Comparison of ENCODE assay signal across 8 cellular contexts in genomic region chr11:67271548-67272284, GRCh38.
DNase-seq lines count a peak whose midpoint lies in the region; ATAC-seq and TF ChIP-seq lines count a peak whose summit lies in the region.

No MANE protein-coding gene starts in this region.

- peak overlapping the region; percentile 99 to 100 (median 100) for H3K4me2 ChIP-seq in BLaER1 treated with 17β-estradiol and CSF1 and Interleukin-3, amounts not matched to agents 10 nM and 100 nM

- peak; percentile 7 for TF ChIP-seq POLR2A in NB4 (IDR thresholded peaks at IDR 0.05; ENCODE audit: extremely low read depth, insufficient read length)

- ATAC-seq in HG03045 (IDR thresholded peaks at IDR 0.05; ENCODE audit: unreplicated experiment) = no peak

- H3K36me3 ChIP-seq in BLaER1 treated with 17β-estradiol and CSF1 and Interleukin-3, amounts not matched to agents 10 nM and 100 nM = peaks cover 66 to 98% (median 88%) of the 10 kb centered on the region in 11 experiments
- H3K36me3 ChIP-seq in muscle layer of duodenum (ENCODE audit: control insufficient read depth in 1 of 2, insufficient read depth in 2 of 2, low read length in 2 of 2) = no peaks in the 10 kb centered on the region

- DNase-seq in NB4 (ENCODE audit: low read depth) (peak; percentile 99), ACHN (no peak), NCI-H146 (lab: John Stamatoyannopoulos, UW) (no peak), nephron progenitor cell (no peak)
- peak; percentile 72 for DNase-seq in activated naive CD4-positive, alpha-beta T cell treated with anti-CD3 and anti-CD28 coated beads, Interleukin-2, amount 10 ng/mL, durations not matched to agents 7 days and 5 days

- peak overlapping the region; percentile 98 for H3K27ac Mint-ChIP-seq in activated naive CD4-positive, alpha-beta T cell treated with anti-CD3 and anti-CD28 coated beads, Interleukin-2, amount 10 ng/mL, durations not matched to agents 7 days and 5 days
- no peak overlapping the region for H3K27ac Mint-ChIP-seq in nephron progenitor cell

- H3K27ac ChIP-seq in BLaER1 treated with 17β-estradiol and CSF1 and Interleukin-3, amounts not matched to agents 10 nM and 100 nM = peak overlapping the region; percentile 93 to 100 (median 99); a peak in 21 of 22 replicates
- H3K27ac ChIP-seq in muscle layer of duodenum (ENCODE audit: low read length) = peak overlapping the region; percentile 14

- H3K27me3 ChIP-seq in BLaER1 treated with 17β-estradiol and CSF1 and Interleukin-3, amounts not matched to agents 10 nM and 100 nM = no peaks in the 10 kb centered on the region
- no peaks in the 10 kb centered on the region for H3K27me3 ChIP-seq in muscle layer of duodenum (ENCODE audit: low read depth, low read length)

- peaks cover 82% of the 10 kb centered on the region for H3K4me1 Mint-ChIP-seq in activated naive CD4-positive, alpha-beta T cell treated with anti-CD3 and anti-CD28 coated beads, Interleukin-2, amount 10 ng/mL, durations not matched to agents 7 days and 5 days
- H3K4me1 Mint-ChIP-seq in nephron progenitor cell = peaks cover 75% of the 10 kb centered on the region

- H3K4me3 Mint-ChIP-seq in activated naive CD4-positive, alpha-beta T cell treated with anti-CD3 and anti-CD28 coated beads, Interleukin-2, amount 10 ng/mL, durations not matched to agents 7 days and 5 days = peak overlapping the region; percentile 96
- no peak overlapping the region for H3K4me3 Mint-ChIP-seq in nephron progenitor cell

- H3K27me3 Mint-ChIP-seq in activated naive CD4-positive, alpha-beta T cell treated with anti-CD3 and anti-CD28 coated beads, Interleukin-2, amount 10 ng/mL, durations not matched to agents 7 days and 5 days = no peaks in the 10 kb centered on the region
- peaks cover 2% of the 10 kb centered on the region for H3K27me3 Mint-ChIP-seq in nephron progenitor cell (ENCODE audit: low read depth, poor library complexity)

- H3K9me3 ChIP-seq in BLaER1 treated with 17β-estradiol and CSF1 and Interleukin-3, amounts not matched to agents 10 nM and 100 nM (replicated peaks in 1 of 11) = no peaks in the 10 kb centered on the region
- H3K9me3 ChIP-seq in muscle layer of duodenum (ENCODE audit: control insufficient read depth in 1 of 2, low read length in 2 of 2) = no peaks in the 10 kb centered on the region

- H3K4me3 ChIP-seq in BLaER1 treated with 17β-estradiol and CSF1 and Interleukin-3, amounts not matched to agents 10 nM and 100 nM = peak overlapping the region; percentile 87 to 100 (median 99)
- H3K4me3 ChIP-seq in NB4 (ENCODE audit: low read depth, low read length) (peak overlapping the region; percentile 89), muscle layer of duodenum (ENCODE audit: low read depth in 1 of 2, low read length in 2 of 2) (peak overlapping the region in 1 of 2 donors; percentile 22)

- H3K36me3 Mint-ChIP-seq in activated naive CD4-positive, alpha-beta T cell treated with anti-CD3 and anti-CD28 coated beads, Interleukin-2, amount 10 ng/mL, durations not matched to agents 7 days and 5 days = peaks cover 73% of the 10 kb centered on the region
- H3K36me3 Mint-ChIP-seq in nephron progenitor cell (ENCODE audit: low read depth) = no peaks in the 10 kb centered on the region

- TF ChIP-seq CTCF in NB4 (IDR thresholded peaks at IDR 0.05; ENCODE audit: low read depth, low read length) (no peak), nephron progenitor cell (IDR thresholded peaks at IDR 0.05) (no peak)

- H3K9me3 Mint-ChIP-seq in activated naive CD4-positive, alpha-beta T cell treated with anti-CD3 and anti-CD28 coated beads, Interleukin-2, amount 10 ng/mL, durations not matched to agents 7 days and 5 days = no peaks in the 10 kb centered on the region
- no peaks in the 10 kb centered on the region for H3K9me3 Mint-ChIP-seq in nephron progenitor cell

- H3K9ac ChIP-seq in BLaER1 treated with 17β-estradiol and CSF1 and Interleukin-3, amounts not matched to agents 10 nM and 100 nM = peak overlapping the region; percentile 93 to 100 (median 99)

- H3K4me1 ChIP-seq in BLaER1 treated with 17β-estradiol and CSF1 and Interleukin-3, amounts not matched to agents 10 nM and 100 nM = peaks cover 81 to 90% (median 83%) of the 10 kb centered on the region in 10 experiments
- peaks cover 43 to 96% of the 10 kb centered on the region in 2 donors for H3K4me1 ChIP-seq in muscle layer of duodenum (ENCODE audit: control insufficient read depth in 1 of 2, insufficient read depth in 2 of 2, low read length in 2 of 2)

- CTCF ChIA-PET in activated naive CD4-positive, alpha-beta T cell treated with anti-CD3 and anti-CD28 coated beads, Interleukin-2, amount 10 ng/mL, durations not matched to agents 7 days and 5 days (lab: Charles Lee) = interaction anchor here (0.8 to 3.3 kb wide), 4 partner anchors 10 to 46 kb away, joined by 3 to 22 read pairs (median 8); partner anchors contain the start of gene SSH3

- in situ Hi-C loops in ACHN (cut with HindIII; ENCODE audit: low pct_ligation_motif_present, low pct_unique_long_range_greater_than_20kb, low sequenced_read_pairs) = no loop called here

- H4K20me1 ChIP-seq in BLaER1 treated with 17β-estradiol and CSF1 and Interleukin-3, amounts not matched to agents 10 nM and 100 nM = peaks cover 0 to 73% (median 49%) of the 10 kb centered on the region in 11 experiments; a peak in 13 of 22 replicates

Comparison
In these comparisons a context has a peak if more than half of its experiments do, and no peak if none do; other contexts are left out.
1. DNase-seq: peak in NB4 (single experiment) and activated naive CD4-positive, alpha-beta T cell treated with anti-CD3 and anti-CD28 coated beads, Interleukin-2, amount 10 ng/mL, durations not matched to agents 7 days and 5 days (single experiment); none in ACHN (single experiment), NCI-H146 (single experiment) and nephron progenitor cell (single experiment).